Comparison of ENCODE assay signal across 19 cellular contexts in the genomic region with DNA sequence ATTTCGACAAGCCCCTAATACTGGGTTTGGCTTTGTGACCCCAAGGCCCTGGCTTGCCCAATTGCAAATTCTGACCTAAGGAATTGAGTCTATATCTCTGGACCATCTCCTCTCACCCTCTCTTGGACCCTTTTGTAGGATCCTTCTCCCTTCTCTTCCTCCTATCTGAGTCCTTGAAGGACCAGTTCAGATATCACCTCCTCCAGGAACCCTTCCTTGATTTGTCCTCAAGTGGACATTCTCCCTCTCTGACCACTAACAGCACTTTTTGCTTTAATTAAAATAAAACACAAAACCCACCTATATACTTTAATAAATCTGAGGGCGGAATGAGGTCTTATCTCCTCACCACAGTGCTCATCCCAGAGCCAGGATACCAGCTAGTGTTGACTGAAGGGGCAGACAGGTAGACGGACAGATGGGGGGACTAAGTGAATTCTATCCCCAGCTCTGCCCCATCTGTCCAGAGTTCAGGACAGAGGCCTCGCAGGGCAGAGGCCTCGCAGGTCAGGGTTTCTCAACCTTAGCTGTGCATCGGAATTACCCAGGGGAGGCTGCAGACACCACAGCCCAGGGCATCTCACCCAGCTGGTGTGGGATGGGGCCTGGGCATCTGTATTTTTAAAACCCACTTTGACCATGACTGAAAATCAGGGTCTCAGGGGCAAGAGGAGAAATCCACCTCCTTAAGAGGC. TPM values are rescaled to one million over a fixed set of nuclear protein-coding genes. Genes with fewer than 3 reads are reported as not detected.
DNase-seq lines count a peak whose midpoint lies in the region; ATAC-seq, FAIRE-seq and TF ChIP-seq lines count a peak whose summit lies in the region.
"Had no signal": no experiment of that assay in that cellular context is flagged by ENCODE, and none has a peak within 500 bp of the region (broad histone marks: within the 10 kb centered on the region; RNA-seq: fewer than 3 reads in every experiment).

No MANE protein-coding gene starts in this region.

- peaks cover 20% of the 10 kb centered on the region for H3K36me3 Mint-ChIP-seq in Calu3 (ENCODE audit: insufficient read depth, unreplicated experiment)
- no peaks in the 10 kb centered on the region for H3K36me3 Mint-ChIP-seq in WTC11
- no peaks in the 10 kb centered on the region for H3K36me3 Mint-ChIP-seq in activated CD4-positive, alpha-beta T cell treated with anti-CD3 and anti-CD28 coated beads for 36 hours (ENCODE audit: low read depth)

- H3K27me3 Mint-ChIP-seq in Calu3 (ENCODE audit: unreplicated experiment) (no peaks in the 10 kb centered on the region), WTC11 (ENCODE audit: low read depth) (no peaks in the 10 kb centered on the region)
- peaks cover 4% of the 10 kb centered on the region for H3K27me3 Mint-ChIP-seq in activated CD4-positive, alpha-beta T cell treated with anti-CD3 and anti-CD28 coated beads for 36 hours

- H3K9me3 ChIP-seq in hepatocyte (ENCODE audit: low read depth) = no peaks in the 10 kb centered on the region
- H3K9me3 ChIP-seq in skeletal muscle tissue (ENCODE audit: control insufficient read depth in 3 of 3, low read length in 3 of 3) = no peaks in the 10 kb centered on the region
- no peaks in the 10 kb centered on the region for H3K9me3 ChIP-seq in kidney (ENCODE audit: control insufficient read depth in 1 of 2, low read length in 2 of 2)
- H3K9me3 ChIP-seq: heart right ventricle, MG63, thyroid gland had no signal

- H3K4me3 Mint-ChIP-seq in Calu3 (ENCODE audit: low read depth, unreplicated experiment) (peak overlapping the region; percentile 2), WTC11 (no peak overlapping the region)
- H3K4me3 Mint-ChIP-seq in activated CD4-positive, alpha-beta T cell treated with anti-CD3 and anti-CD28 coated beads for 36 hours = no peak overlapping the region

- no peaks in the 10 kb centered on the region for H3K27me3 ChIP-seq in hepatocyte
- H3K27me3 ChIP-seq in skeletal muscle tissue (ENCODE audit: control insufficient read depth in 3 of 3, insufficient read depth in 3 of 3, low read length in 3 of 3) = no peaks in the 10 kb centered on the region
- H3K27me3 ChIP-seq: MG63, thyroid gland had no signal

- H2AFZ ChIP-seq in hepatocyte = no peak overlapping the region

- H3K27ac Mint-ChIP-seq in Calu3 (ENCODE audit: unreplicated experiment) (peak overlapping the region; percentile 38), WTC11 (0 out of 2 replicates have a peak overlapping the region, but pooled peaks have one; percentile 18)
- H3K27ac Mint-ChIP-seq in activated CD4-positive, alpha-beta T cell treated with anti-CD3 and anti-CD28 coated beads for 36 hours = no peak overlapping the region

- no peaks in the 10 kb centered on the region for H3K9me2 ChIP-seq in hepatocyte (replicated peaks; ENCODE audit: insufficient read depth)

- H3K4me2 ChIP-seq in hepatocyte = peak overlapping the region; percentile 3

- H3K4me1 ChIP-seq in hepatocyte (ENCODE audit: insufficient read depth) = peaks cover 42% of the 10 kb centered on the region
- H3K4me1 ChIP-seq in skeletal muscle tissue (ENCODE audit: control insufficient read depth in 3 of 3, insufficient read depth in 3 of 3, low read length in 3 of 3) = peaks cover 37 to 49% (median 40%) of the 10 kb centered on the region in 3 donors
- H3K4me1 ChIP-seq in kidney (ENCODE audit: control insufficient read depth in 1 of 2, insufficient read depth in 1 of 2, low read depth in 1 of 2, low read length in 2 of 2) = peaks cover 3 to 12% of the 10 kb centered on the region in 2 donors

- intact Hi-C loops in Calu3 (cut with micrococcal nuclease; ENCODE audit: unreplicated experiment) = no loop called here
- intact Hi-C loops in activated CD4-positive, alpha-beta T cell treated with anti-CD3 and anti-CD28 coated beads for 36 hours (cut with DNase I, micrococcal nuclease) = no loop called here
- intact Hi-C loops in kidney (cut with DNase I) = no loop called here

- H3K79me2 ChIP-seq in hepatocyte = peaks cover 50% of the 10 kb centered on the region

- H3K27ac ChIP-seq in hepatocyte (peak overlapping the region; percentile 95), skeletal muscle tissue (ENCODE audit: low read depth, low read length) (peak overlapping the region; percentile 51), kidney (ENCODE audit: low read depth in 2 of 2, low read length in 2 of 2) (no peak overlapping the region)

- CTCF ChIA-PET in Calu3 (lab: Charles Lee) (interaction anchor here (0.5 to 1.1 kb wide), 2 partner anchors 17 to 155 kb away, joined by 3 read pairs; no protein-coding TSS in a partner anchor), WTC11 (lab: Charles Lee) (interaction anchor here (0.5 to 2.4 kb wide), 3 partner anchors 10 to 412 kb away, joined by 3 to 17 read pairs (median 3); a partner anchor contains a TSS)
- CTCF ChIA-PET in activated CD4-positive, alpha-beta T cell treated with anti-CD3 and anti-CD28 coated beads for 36 hours (lab: Charles Lee) = interaction anchor here (2.0 kb wide), 1 partner anchor 12 kb away, joined by 11 read pairs; a partner anchor contains a TSS

- ATAC-seq in WTC11 (no peak), GM19324 (IDR thresholded peaks at IDR 0.05; ENCODE audit: low FRiP score, unreplicated experiment) (no peak)
- ATAC-seq in activated CD4-positive, alpha-beta T cell treated with anti-CD3 and anti-CD28 coated beads for 36 hours = no peak

- no peak for FAIRE-seq in kidney (lab: Jason Lieb, UNC)
- FAIRE-seq: GM18507 had no signal

- H3K36me3 ChIP-seq in hepatocyte (replicated peaks; ENCODE audit: insufficient read depth, low read depth) (no peaks in the 10 kb centered on the region), skeletal muscle tissue (ENCODE audit: control insufficient read depth in 3 of 3, insufficient read depth in 3 of 3, low read length in 3 of 3) (peaks cover 16 to 20% (median 19%) of the 10 kb centered on the region in 3 donors), kidney (ENCODE audit: control insufficient read depth in 1 of 2, insufficient read depth in 2 of 2, low read length in 2 of 2) (no peaks in the 10 kb centered on the region)
- H3K36me3 ChIP-seq: thyroid gland had no signal

- TSS peak; percentile 77 for BruUV-seq in Calu3 (replicated peaks; lab: Mats Ljungman, UMichigan)

- DNase-seq in Calu3 = no peak
- no peak for DNase-seq in WTC11 (ENCODE audit: low spot score)
- DNase-seq in hepatocyte (ENCODE audit: low spot score) = no peak
- DNase-seq in activated CD4-positive, alpha-beta T cell treated with anti-CD3 and anti-CD28 coated beads for 36 hours = no peak
- DNase-seq in cerebellar cortex (ENCODE audit: low spot score) = no peak
- DNase-seq in kidney = no peak
- DNase-seq: activated naive CD4-positive, alpha-beta T cell treated with anti-CD3 and anti-CD28 coated beads, Interleukin-2, amount 50 U/mL, for 16 hours; caudate nucleus; DMS 273 treated with DMSO at 0.1 percent for 48 hours; NCI-H2029 treated with DMSO at 0.1 percent for 48 hours; NCI-H526 treated with DMSO at 0.1 percent for 48 hours; stimulated activated CD4-positive, alpha-beta T cell treated with anti-CD3 and anti-CD28 coated beads, Interleukin-2, amount 100 ng/mL, for 48 hours; T-helper 2 cell had no signal

- H3K4me3 ChIP-seq in hepatocyte (no peak overlapping the region), skeletal muscle tissue (ENCODE audit: low read length in 3 of 3) (no peak overlapping the region), kidney (ENCODE audit: low read length in 2 of 2) (no peak overlapping the region)
- H3K4me3 ChIP-seq: heart right ventricle, MG63, thyroid gland had no signal

- peaks cover 41% of the 10 kb centered on the region for H3K4me1 Mint-ChIP-seq in Calu3 (ENCODE audit: low read depth, unreplicated experiment)
- H3K4me1 Mint-ChIP-seq in WTC11 = peaks cover 11% of the 10 kb centered on the region
- no peaks in the 10 kb centered on the region for H3K4me1 Mint-ChIP-seq in activated CD4-positive, alpha-beta T cell treated with anti-CD3 and anti-CD28 coated beads for 36 hours

- 84% methylated on average over 6 of the region's 6 CpGs for whole genome bisulfite sequencing in hepatocyte (ENCODE audit: low lambda C conversion rate, missing lambda C conversion rate)

- H3K9ac ChIP-seq in skeletal muscle tissue (ENCODE audit: low read depth in 1 of 3, low read length in 3 of 3) (no peak overlapping the region), kidney (ENCODE audit: low read length in 2 of 2) (no peak overlapping the region)

- POLR2A ChIA-PET in WTC11 (lab: Charles Lee) = no interaction called here
- POLR2A ChIA-PET in activated CD4-positive, alpha-beta T cell treated with anti-CD3 and anti-CD28 coated beads for 36 hours (lab: Charles Lee) = no interaction called here

- no peaks in the 10 kb centered on the region for H4K20me1 ChIP-seq in hepatocyte (ENCODE audit: insufficient read depth, poor library complexity, severe bottlenecking)

- TF ChIP-seq CTCF in Calu3 (IDR thresholded peaks at IDR 0.05; ENCODE audit: unreplicated experiment) = no peak
- TF ChIP-seq CTCF in WTC11 (IDR thresholded peaks at IDR 0.05) = no peak
- TF ChIP-seq CTCF in hepatocyte (IDR thresholded peaks at IDR 0.05; ENCODE audit: poor library complexity) = no peak
- no peak for TF ChIP-seq CTCF in kidney (IDR thresholded peaks at IDR 0.05; ENCODE audit: borderline replicate concordance, extremely low read depth, insufficient read depth)

- H3K9me3 Mint-ChIP-seq in Calu3 (ENCODE audit: low read depth, unreplicated experiment) (no peaks in the 10 kb centered on the region), WTC11 (no peaks in the 10 kb centered on the region)
- no peaks in the 10 kb centered on the region for H3K9me3 Mint-ChIP-seq in activated CD4-positive, alpha-beta T cell treated with anti-CD3 and anti-CD28 coated beads for 36 hours (ENCODE audit: low read depth)

RNA-seq across cellular contexts. Expression of a gene that starts 9.1 kb away (rescaled TPM):
- total RNA-seq in Calu3 (2022) = 34.4 and 64.3 TPM in 2 replicates
- 45.9 to 55.8 TPM (median 55.8 TPM) in 3 replicates for total RNA-seq in WTC11 (2021)
- 49.2 and 69.7 TPM in 2 replicates for total RNA-seq in hepatocyte
- 35.7 and 41.8 TPM in 2 replicates for polyA plus RNA-seq in hepatocyte
- total RNA-seq in skeletal muscle tissue = 12.0 TPM
- 1 to 10 TPM; 2.9 to 3.4 TPM for total RNA-seq in activated CD4-positive, alpha-beta T cell treated with anti-CD3 and anti-CD28 coated beads for 36 hours
- 111 TPM for total RNA-seq in kidney
- polyA plus RNA-seq in kidney (ENCODE audit: insufficient read depth, low read depth, low replicate concordance) = 14.8 TPM

RNA-seq across cellular contexts. Expression of a gene that starts 12.3 kb away (rescaled TPM):
- total RNA-seq in Calu3 (2022) = 21.8 and 23.2 TPM in 2 replicates
- total RNA-seq in WTC11 (2021) = 12.7 to 21.0 TPM (median 21.0 TPM) in 3 replicates
- 8.1 and 8.2 TPM in 2 replicates for total RNA-seq in hepatocyte
- 11.2 and 13.7 TPM in 2 replicates for polyA plus RNA-seq in hepatocyte
- 3.1 TPM for total RNA-seq in skeletal muscle tissue
- 10 to 100 TPM; 12.7 to 13.4 TPM for total RNA-seq in activated CD4-positive, alpha-beta T cell treated with anti-CD3 and anti-CD28 coated beads for 36 hours
- total RNA-seq in kidney = 19.2 TPM
- 46.3 TPM for polyA plus RNA-seq in kidney (ENCODE audit: insufficient read depth, low read depth, low replicate concordance)

RNA-seq across cellular contexts. Expression of a gene that starts 25.1 kb away (rescaled TPM):
- total RNA-seq in Calu3 (2022) (57.2 and 64.7 TPM in 2 replicates), WTC11 (2021) (29.6 to 36.9 TPM (median 35.2 TPM) in 3 replicates), hepatocyte (17.1 and 19.2 TPM in 2 replicates), skeletal muscle tissue (14.6 TPM), kidney (34.7 TPM)
- polyA plus RNA-seq in hepatocyte (13.5 and 14.5 TPM in 2 replicates), kidney (ENCODE audit: insufficient read depth, low read depth, low replicate concordance) (25.0 TPM)
- total RNA-seq in activated CD4-positive, alpha-beta T cell treated with anti-CD3 and anti-CD28 coated beads for 36 hours = 10 to 100 TPM; 27.1 to 27.3 TPM

RNA-seq across cellular contexts. Expression of a gene that starts 38.5 kb away (rescaled TPM):
- total RNA-seq in Calu3 (2022) (16.3 and 17.1 TPM in 2 replicates), WTC11 (2021) (11.9 to 16.1 TPM (median 12.2 TPM) in 3 replicates), hepatocyte (6.7 and 12.2 TPM in 2 replicates), skeletal muscle tissue (10.4 TPM), kidney (6.2 TPM)
- polyA plus RNA-seq in hepatocyte (7.6 and 10.5 TPM in 2 replicates), kidney (ENCODE audit: insufficient read depth, low read depth, low replicate concordance) (29.1 TPM)
- 1 to 10 TPM; 3.9 to 4.6 TPM for total RNA-seq in activated CD4-positive, alpha-beta T cell treated with anti-CD3 and anti-CD28 coated beads for 36 hours

Comparison
In these comparisons a context has a peak if more than half of its experiments do, and no peak if none do; other contexts are left out.
1. H3K27ac ChIP-seq: peak in hepatocyte (single experiment) and skeletal muscle tissue (single experiment); none in kidney (0 of 2).